In the genomic region with DNA sequence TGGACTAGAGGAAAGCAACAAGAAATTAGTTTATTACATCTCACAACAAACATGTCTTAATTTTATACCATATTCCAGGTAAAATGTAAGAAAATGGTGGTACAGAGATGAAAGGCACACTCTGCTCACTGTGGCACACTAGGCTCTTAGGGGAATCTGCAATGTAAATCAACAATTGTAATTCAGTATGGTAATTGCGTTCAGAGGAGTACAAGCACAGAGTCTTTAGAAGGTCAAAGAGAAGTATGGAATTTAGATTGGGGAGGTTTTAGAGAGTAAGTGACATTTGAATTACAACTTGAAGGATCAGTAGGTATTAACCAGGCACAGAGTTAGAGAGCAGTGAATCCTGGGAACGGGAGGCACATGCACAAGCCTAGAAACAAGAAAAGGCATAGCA, we compare ENCODE assay signal across 13 cellular contexts.
DNase-seq lines count a peak whose midpoint lies in the region; TF ChIP-seq lines count a peak whose summit lies in the region.
"Had no signal": no experiment of that assay in that cellular context is flagged by ENCODE, and none has a peak within 500 bp of the region (broad histone marks: within the 10 kb centered on the region; RNA-seq: fewer than 3 reads in every experiment).

No MANE protein-coding gene starts in this region.

- no peaks in the 10 kb centered on the region for H3F3A ChIP-seq in neural progenitor cell (ENCODE audit: low read depth)

- WGBS in H9 (ENCODE audit: extremely low coverage, insufficient read length, low lambda C conversion rate) = no CpG with 5 or more reads among the region's 2 CpGs

- peak overlapping the region; percentile 0 to 16; a peak in 3 of 5 replicates for H3K4me3 Mint-ChIP-seq in H9
- no peak overlapping the region for H3K4me3 Mint-ChIP-seq in neural progenitor cell
- H3K4me3 Mint-ChIP-seq in activated naive CD8-positive, alpha-beta T cell treated with anti-CD3 and anti-CD28 coated beads for 36 hours = no peak overlapping the region
- H3K4me3 Mint-ChIP-seq: B cell; CD8-positive, alpha-beta T cell had no signal

- no peak overlapping the region for H4K8ac ChIP-seq in H9 (replicated peaks; ENCODE audit: insufficient read length, low read depth, low read length)

- H3K4me3 ChIP-seq in NT2/D1 (ENCODE audit: insufficient read length, low read depth) = no peak overlapping the region
- H3K4me3 ChIP-seq in neural progenitor cell = no peak overlapping the region
- no peak overlapping the region for H3K4me3 ChIP-seq in dorsolateral prefrontal cortex
- H3K4me3 ChIP-seq: BLaER1 treated with 17β-estradiol and CSF1 and Interleukin-3, amounts not matched to agents 10 nM and 100 nM had no signal

- H2BK120ac ChIP-seq in H9 (ENCODE audit: low read depth, low read length, poor library complexity, severe bottlenecking) = peak overlapping the region; percentile 36

- no peak overlapping the region for H3K27ac ChIP-seq in H9 (ENCODE audit: insufficient read length, low read depth, low read length)
- H3K27ac ChIP-seq in neural progenitor cell = no peak overlapping the region
- H3K27ac ChIP-seq in caudate nucleus (ENCODE audit: low read depth, low read length) = no peak overlapping the region
- no peak overlapping the region for H3K27ac ChIP-seq in dorsolateral prefrontal cortex
- H3K27ac ChIP-seq: BLaER1 treated with 17β-estradiol and CSF1 and Interleukin-3, amounts not matched to agents 10 nM and 100 nM had no signal

- H3K4me2 ChIP-seq in H9 (ENCODE audit: insufficient read depth, insufficient read length, low read length) = peak overlapping the region; percentile 35
- H3K4me2 ChIP-seq in neural progenitor cell = no peak overlapping the region
- H3K4me2 ChIP-seq: BLaER1 treated with 17β-estradiol and CSF1 and Interleukin-3, amounts not matched to agents 10 nM and 100 nM had no signal

- H2BK12ac ChIP-seq in H9 (ENCODE audit: insufficient read length, low read depth, low read length) = no peak overlapping the region

- peaks cover 3% of the 10 kb centered on the region; the same call in 1 of the 2 replicates for H3K4me1 ChIP-seq in H9 (ENCODE audit: insufficient read depth, low read length)
- H3K4me1 ChIP-seq in NT2/D1 (ENCODE audit: insufficient read depth, insufficient read length) = no peaks in the 10 kb centered on the region
- peaks cover 11% of the 10 kb centered on the region for H3K4me1 ChIP-seq in neural progenitor cell
- H3K4me1 ChIP-seq: BLaER1 treated with 17β-estradiol and CSF1 and Interleukin-3, amounts not matched to agents 10 nM and 100 nM had no signal

- H3K4ac ChIP-seq in H9 (ENCODE audit: low read depth, low read length) = no peak overlapping the region

- H3K9ac ChIP-seq in H9 (ENCODE audit: extremely low read depth, insufficient read length, low read length) (no peak overlapping the region), NT2/D1 (ENCODE audit: insufficient read length, low read depth) (no peak overlapping the region), neural progenitor cell (no peak overlapping the region)
- H3K9ac ChIP-seq: BLaER1 treated with 17β-estradiol and CSF1 and Interleukin-3, amounts not matched to agents 10 nM and 100 nM had no signal

- no peak overlapping the region for H3K14ac ChIP-seq in H9 (ENCODE audit: insufficient read depth, low read length)

- no peak overlapping the region for H4K5ac ChIP-seq in H9 (ENCODE audit: insufficient read length, low read depth, low read length)

- H3K27me3 Mint-ChIP-seq in H9 (ENCODE audit: low read depth) (no peaks in the 10 kb centered on the region), neural progenitor cell (ENCODE audit: insufficient read depth, low read depth) (peaks cover 2% of the 10 kb centered on the region)
- H3K27me3 Mint-ChIP-seq in activated naive CD8-positive, alpha-beta T cell treated with anti-CD3 and anti-CD28 coated beads for 36 hours = no peaks in the 10 kb centered on the region
- H3K27me3 Mint-ChIP-seq: B cell had no signal

- H2BK20ac ChIP-seq in H9 (ENCODE audit: low read depth, low read length, poor library complexity, severe bottlenecking) = no peak overlapping the region

- H2BK5ac ChIP-seq in H9 (ENCODE audit: insufficient read length, low read length) = no peak overlapping the region

- H2AK5ac ChIP-seq in H9 (ENCODE audit: insufficient read length, low read length) = no peak overlapping the region

- H3K9me3 Mint-ChIP-seq in H9 (peaks cover 0 to 3% of the 10 kb centered on the region in 2 experiments; a peak in 3 of 5 replicates), neural progenitor cell (no peaks in the 10 kb centered on the region)
- H3K9me3 Mint-ChIP-seq in activated naive CD8-positive, alpha-beta T cell treated with anti-CD3 and anti-CD28 coated beads for 36 hours = peaks cover 1% of the 10 kb centered on the region
- H3K9me3 Mint-ChIP-seq: CD8-positive, alpha-beta T cell had no signal

- TF ChIP-seq CTCF in H9 (conservative IDR thresholded peaks at IDR 0.05) (no peak), neural progenitor cell (IDR thresholded peaks at IDR 0.05) (no peak), dorsolateral prefrontal cortex (IDR thresholded peaks at IDR 0.05 in 54 of 56, conservative IDR thresholded peaks at IDR 0.05 in 2 of 56; ENCODE audit: low read depth in 1 of 56, partially characterized antibody in 56 of 56) (no peak)

- H3K4me1 Mint-ChIP-seq in H9 = peaks cover 40 to 50% of the 10 kb centered on the region in 2 experiments
- peaks cover 5% of the 10 kb centered on the region for H3K4me1 Mint-ChIP-seq in neural progenitor cell
- H3K4me1 Mint-ChIP-seq in activated naive CD8-positive, alpha-beta T cell treated with anti-CD3 and anti-CD28 coated beads for 36 hours = no peaks in the 10 kb centered on the region
- H3K4me1 Mint-ChIP-seq: B cell had no signal

- no peaks in the 10 kb centered on the region for H4K20me1 ChIP-seq in H9 (ENCODE audit: control insufficient read depth, insufficient read depth, insufficient read length)
- no peaks in the 10 kb centered on the region for H4K20me1 ChIP-seq in neural progenitor cell (ENCODE audit: low read depth)
- H4K20me1 ChIP-seq: BLaER1 treated with 17β-estradiol and CSF1 and Interleukin-3, amounts not matched to agents 10 nM and 100 nM had no signal

- no peaks in the 10 kb centered on the region for H3K9me3 ChIP-seq in H9 (ENCODE audit: control insufficient read depth, low read depth, low read length)
- 0 out of 2 replicates have a peak, but pooled peaks cover 18% of the 10 kb centered on the region for H3K9me3 ChIP-seq in NT2/D1 (ENCODE audit: insufficient read depth, low read length)
- no peaks in the 10 kb centered on the region for H3K9me3 ChIP-seq in neural progenitor cell (ENCODE audit: low read depth)
- H3K9me3 ChIP-seq: BLaER1 treated with 17β-estradiol and CSF1 and Interleukin-3, amounts not matched to agents 10 nM and 100 nM had no signal

- no peak overlapping the region for H4K91ac ChIP-seq in H9 (ENCODE audit: insufficient read length, low read depth, low read length)

- no peaks in the 10 kb centered on the region for H3K79me1 ChIP-seq in H9 (ENCODE audit: insufficient read depth, low read depth, low read length, poor library complexity, severe bottlenecking)

- H3K27ac Mint-ChIP-seq in H9 (peak overlapping the region; percentile 0 to 93 (median 8); a peak in 5 of 7 replicates), neural progenitor cell (no peak overlapping the region)
- H3K27ac Mint-ChIP-seq in activated naive CD8-positive, alpha-beta T cell treated with anti-CD3 and anti-CD28 coated beads for 36 hours = no peak overlapping the region
- H3K27ac Mint-ChIP-seq: B cell; CD8-positive, alpha-beta T cell had no signal

- H3T11ph ChIP-seq in H9 (ENCODE audit: low read length) = no peak overlapping the region

- H3K79me2 ChIP-seq in H9 (ENCODE audit: insufficient read depth, low read length) (no peaks in the 10 kb centered on the region), neural progenitor cell (ENCODE audit: low read depth) (no peaks in the 10 kb centered on the region)

- intact Hi-C loops in dorsolateral prefrontal cortex (cut with DNase I) = loop anchor here in 1 of 2 donors (10.0 kb wide), 1 partner anchor 229 kb away; no protein-coding TSS in a partner anchor

- H3K56ac ChIP-seq in H9 (ENCODE audit: insufficient read length, low read depth, low read length) = no peak overlapping the region

- H2BK15ac ChIP-seq in H9 (ENCODE audit: low read depth, low read length) = no peak overlapping the region

- H3K23ac ChIP-seq in H9 (ENCODE audit: insufficient read length, low read depth, low read length) = no peak overlapping the region

- H3K36me3 ChIP-seq in NT2/D1 (ENCODE audit: insufficient read depth, insufficient read length, low read length) (no peaks in the 10 kb centered on the region), neural progenitor cell (no peaks in the 10 kb centered on the region)
- H3K36me3 ChIP-seq: BLaER1 treated with 17β-estradiol and CSF1 and Interleukin-3, amounts not matched to agents 10 nM and 100 nM had no signal

- no peak for DNase-seq in H9
- peak; percentile 36 for DNase-seq in NT2/D1 (ENCODE audit: low read depth, low spot score)
- peak; percentile 7 for DNase-seq in iPS DF 19.7 (ENCODE audit: low read depth, low spot score)
- no peak for DNase-seq in neural progenitor cell (ENCODE audit: low spot score)
- DNase-seq in activated naive CD8-positive, alpha-beta T cell treated with anti-CD3 and anti-CD28 coated beads for 36 hours = no peak
- no peak for DNase-seq in caudate nucleus (lab: John Stamatoyannopoulos, UW)
- no peak for DNase-seq in dorsolateral prefrontal cortex
- DNase-seq: Calu3; CD8-positive, alpha-beta T cell; DMS79 treated with DMSO at 0.1 percent for 48 hours; GF-D8 had no signal

- H3K27me3 ChIP-seq in H9 (ENCODE audit: insufficient read depth, low read length) (no peaks in the 10 kb centered on the region), NT2/D1 (ENCODE audit: insufficient read depth, insufficient read length) (no peaks in the 10 kb centered on the region), neural progenitor cell (no peaks in the 10 kb centered on the region), dorsolateral prefrontal cortex (no peaks in the 10 kb centered on the region)
- H3K27me3 ChIP-seq: BLaER1 treated with 17β-estradiol and CSF1 and Interleukin-3, amounts not matched to agents 10 nM and 100 nM had no signal

- no peak overlapping the region for H3K18ac ChIP-seq in H9 (ENCODE audit: insufficient read length, low read depth, low read length)

- peaks cover 0 to 2% (median 0%) of the 10 kb centered on the region in 3 experiments; a peak in 3 of 7 replicates for H3K36me3 Mint-ChIP-seq in H9 (ENCODE audit: insufficient read depth in 1 of 3, low read depth in 3 of 3)
- no peaks in the 10 kb centered on the region for H3K36me3 Mint-ChIP-seq in neural progenitor cell
- H3K36me3 Mint-ChIP-seq in activated naive CD8-positive, alpha-beta T cell treated with anti-CD3 and anti-CD28 coated beads for 36 hours = no peaks in the 10 kb centered on the region
- H3K36me3 Mint-ChIP-seq: CD8-positive, alpha-beta T cell had no signal

- no peaks in the 10 kb centered on the region for H3K23me2 ChIP-seq in H9 (ENCODE audit: insufficient read length, low read depth, low read length, poor library complexity, severe bottlenecking)

- peak overlapping the region; percentile 40 for H2AFZ ChIP-seq in H9 (ENCODE audit: low read length)
- peak overlapping the region; percentile 1 for H2AFZ ChIP-seq in neural progenitor cell (replicated peaks)

Comparison
In these comparisons a context has a peak if more than half of its experiments do, and no peak if none do; other contexts are left out.
1. DNase-seq: peak in NT2/D1 (single experiment) and iPS DF 19.7 (single experiment); none in H9 (single experiment), neural progenitor cell (single experiment), activated naive CD8-positive, alpha-beta T cell treated with anti-CD3 and anti-CD28 coated beads for 36 hours (single experiment), caudate nucleus (0 of 61) and dorsolateral prefrontal cortex (0 of 10).
2. H3K27ac Mint-ChIP-seq: peak in H9 (3 of 3); none in neural progenitor cell (single experiment) and activated naive CD8-positive, alpha-beta T cell treated with anti-CD3 and anti-CD28 coated beads for 36 hours (single experiment).
3. H3K4me3 Mint-ChIP-seq: peak in H9 (2 of 2); none in neural progenitor cell (single experiment) and activated naive CD8-positive, alpha-beta T cell treated with anti-CD3 and anti-CD28 coated beads for 36 hours (single experiment).